Comparison of ENCODE assay signal across 18 cellular contexts in the genomic region with DNA sequence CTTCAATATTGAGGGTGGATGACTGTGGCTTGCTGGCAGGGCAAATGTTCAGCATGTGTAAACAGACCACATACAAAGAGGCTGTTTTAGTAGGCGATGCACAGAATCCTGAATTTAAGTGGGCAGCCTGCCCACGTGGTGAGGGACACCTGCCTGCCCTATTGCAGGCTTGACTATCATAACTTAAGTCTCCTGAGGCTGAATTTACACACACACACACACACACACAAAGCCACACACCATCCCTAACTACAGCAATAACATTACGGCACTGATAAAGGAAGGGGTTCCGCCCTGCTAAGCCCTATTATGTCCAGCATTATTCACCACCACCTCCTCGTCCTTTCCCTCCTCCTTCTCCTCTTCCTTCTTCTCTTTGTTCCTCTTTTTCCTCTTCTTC. TPM values are rescaled to one million over a fixed set of nuclear protein-coding genes. Genes with fewer than 3 reads are reported as not detected.
"Had no signal": no experiment of that assay in that cellular context is flagged by ENCODE, and none has a peak within 500 bp of the region (broad histone marks: within the 10 kb centered on the region; RNA-seq: fewer than 3 reads in every experiment).

No MANE protein-coding gene starts in this region.

- DNase-seq: activated CD4-positive, alpha-beta T cell treated with anti-CD3 and anti-CD28 coated beads, Interleukin-2, amount 50 U/mL, for 48 hours; activated CD4-positive, CD25-positive, alpha-beta regulatory T cell treated with anti-CD3 and anti-CD28 coated beads, Interleukin-2, amount 50 U/mL, for 72 hours; activated CD8-positive, alpha-beta memory T cell treated with anti-CD3 and anti-CD28 coated beads, Interleukin-2, amount 10 ng/mL, durations not matched to agents 7 days and 5 days; activated effector memory CD4-positive, alpha-beta T cell treated with Interleukin-2 at 50 U/mL for 16 hours; activated T-cell treated with anti-CD3 and anti-CD28 coated beads, Interleukin-2, amount 50 U/mL, for 24 hours; amniotic stem cell; body of pancreas; endodermal cell; hippocampal formation; lower lobe of right lung; midbrain; ovary; stimulated activated CD4-positive, alpha-beta T cell treated with anti-CD3 and anti-CD28 coated beads, Interleukin-15, amount 100 ng/mL, for 24 hours; thyroid gland had no signal

RNA-seq across cellular contexts. Expression of a gene that starts 15.9 kb away (rescaled TPM):
- total RNA-seq: activated CD8-positive, alpha-beta memory T cell treated with anti-CD3 and anti-CD28 coated beads, Interleukin-2, amount 10 ng/mL, durations not matched to agents 7 days and 5 days; activated naive CD4-positive, alpha-beta T cell treated with anti-CD3 and anti-CD28 coated beads, Interleukin-2, amount 50 U/mL, for 72 hours; body of pancreas; dermis microvascular lymphatic vessel endothelial cell; esophagus mucosa; glomerular endothelial cell; lower lobe of right lung had no signal
